In genomic region chr22:32307055-32307454, GRCh38 we compare ENCODE assay signal across 31 cellular contexts. TPM values are rescaled to one million over a fixed set of nuclear protein-coding genes. Genes with fewer than 3 reads are reported as not detected.
"Had no signal": no experiment of that assay in that cellular context is flagged by ENCODE, and none has a peak within 500 bp of the region (broad histone marks: within the 10 kb centered on the region; RNA-seq: fewer than 3 reads in every experiment).

No MANE protein-coding gene starts in this region.

- H3K27ac ChIP-seq: stomach, suprapubic skin, thoracic aorta, thyroid gland, tibial artery, tibial nerve, transverse colon, upper lobe of left lung, upper lobe of right lung, uterus, vagina had no signal

- H3K27me3 ChIP-seq: thyroid gland, tibial nerve, upper lobe of left lung, uterus, vagina had no signal

- H3K4me1 Mint-ChIP-seq: stimulated activated effector memory CD8-positive, alpha-beta T cell treated with anti-CD3 and anti-CD28 coated beads, Interleukin-12 subunit alpha, Interleukin-12 subunit beta, amount 100 ng/mL, for 72 hours; stimulated activated memory B cell treated with anti-CD40 and anti-IgM and Interleukin-4, amounts not matched to agents 10 μg/mL and 1 μg/mL and 100 μg/mL, for 72 hours; stimulated activated naive B cell treated with anti-CD40 and anti-IgM and Interleukin-4, amounts not matched to agents 10 μg/mL and 1 μg/mL and 100 μg/mL, for 72 hours; stimulated activated naive CD8-positive, alpha-beta T cell treated with anti-CD3 and anti-CD28 coated beads, Interleukin-15, amount 100 ng/mL, for 72 hours had no signal

- DNase-seq: stimulated activated CD4-positive, alpha-beta T cell treated with anti-CD3 and anti-CD28 coated beads, Interleukin-2, amount 100 ng/mL, for 48 hours; stimulated activated CD4-positive, alpha-beta T cell treated with anti-CD3 and anti-CD28 coated beads, Interleukin-4, amount 100 ng/mL, for 1 hour; stimulated activated CD4-positive, alpha-beta T cell treated with anti-CD3 and anti-CD28 coated beads, Interleukin-4, amount 100 ng/mL, for 24 hours; stimulated activated CD4-positive, alpha-beta T cell treated with anti-CD3 and anti-CD28 coated beads, Interleukin-4, amount 100 ng/mL, for 4 hours; stimulated activated CD8-positive, alpha-beta memory T cell treated with anti-CD3 and anti-CD28 coated beads, Interleukin-4, amount 100 ng/mL, for 48 hours; stimulated activated naive B cell treated with anti-CD40 and anti-IgM and Interleukin-4, amounts not matched to agents 10 μg/mL and 1 μg/mL and 100 μg/mL, for 72 hours; stimulated activated naive CD4-positive, alpha-beta T cell; stimulated activated naive CD4-positive, alpha-beta T cell treated with Interleukin-2 at 50 U/mL for 16 hours; stimulated activated naive CD8-positive, alpha-beta T cell treated with anti-CD3 and anti-CD28 coated beads, Interleukin-15, amount 100 ng/mL, for 72 hours; stimulated activated naive CD8-positive, alpha-beta T cell treated with anti-CD3 and anti-CD28 coated beads, Interleukin-15, Interleukin-2, amounts not matched to agents 100 U/mL and 50 U/mL, for 24 hours; stomach; substantia nigra; thyroid gland; tibial artery; transverse colon; trophoblast cell; upper lobe of left lung; upper lobe of right lung; uterus had no signal

- H3K27ac Mint-ChIP-seq: stimulated activated effector memory CD8-positive, alpha-beta T cell treated with anti-CD3 and anti-CD28 coated beads, Interleukin-12 subunit alpha, Interleukin-12 subunit beta, amount 100 ng/mL, for 72 hours; stimulated activated memory B cell treated with anti-CD40 and anti-IgM and Interleukin-4, amounts not matched to agents 10 μg/mL and 1 μg/mL and 100 μg/mL, for 72 hours; stimulated activated naive B cell treated with anti-CD40 and anti-IgM and Interleukin-4, amounts not matched to agents 10 μg/mL and 1 μg/mL and 100 μg/mL, for 72 hours; stimulated activated naive CD8-positive, alpha-beta T cell treated with anti-CD3 and anti-CD28 coated beads, Interleukin-15, amount 100 ng/mL, for 72 hours; stimulated activated naive CD8-positive, alpha-beta T cell treated with anti-CD3 and anti-CD28 coated beads, Interleukin-15, Interleukin-2, amounts not matched to agents 100 ng/mL and 50 ng/mL, for 24 hours; type B pancreatic cell had no signal

- H3K4me1 ChIP-seq: stomach, suprapubic skin, tibial artery, tibial nerve, transverse colon, upper lobe of left lung, upper lobe of right lung, uterus, vagina had no signal

- H3K9me3 ChIP-seq: stomach, suprapubic skin, thoracic aorta, thyroid gland, tibial artery, tibial nerve, transverse colon, upper lobe of left lung, upper lobe of right lung, uterus, vagina had no signal

- H3K4me3 Mint-ChIP-seq: stimulated activated effector memory CD8-positive, alpha-beta T cell treated with anti-CD3 and anti-CD28 coated beads, Interleukin-12 subunit alpha, Interleukin-12 subunit beta, amount 100 ng/mL, for 72 hours; stimulated activated memory B cell treated with anti-CD40 and anti-IgM and Interleukin-4, amounts not matched to agents 10 μg/mL and 1 μg/mL and 100 μg/mL, for 72 hours; stimulated activated naive B cell treated with anti-CD40 and anti-IgM and Interleukin-4, amounts not matched to agents 10 μg/mL and 1 μg/mL and 100 μg/mL, for 72 hours; stimulated activated naive CD8-positive, alpha-beta T cell treated with anti-CD3 and anti-CD28 coated beads, Interleukin-15, amount 100 ng/mL, for 72 hours; stimulated activated naive CD8-positive, alpha-beta T cell treated with anti-CD3 and anti-CD28 coated beads, Interleukin-15, Interleukin-2, amounts not matched to agents 100 ng/mL and 50 ng/mL, for 24 hours; type B pancreatic cell had no signal

- H3K9me3 Mint-ChIP-seq: stimulated activated effector memory CD8-positive, alpha-beta T cell treated with anti-CD3 and anti-CD28 coated beads, Interleukin-12 subunit alpha, Interleukin-12 subunit beta, amount 100 ng/mL, for 72 hours; stimulated activated memory B cell treated with anti-CD40 and anti-IgM and Interleukin-4, amounts not matched to agents 10 μg/mL and 1 μg/mL and 100 μg/mL, for 72 hours; stimulated activated naive B cell treated with anti-CD40 and anti-IgM and Interleukin-4, amounts not matched to agents 10 μg/mL and 1 μg/mL and 100 μg/mL, for 72 hours; stimulated activated naive CD8-positive, alpha-beta T cell treated with anti-CD3 and anti-CD28 coated beads, Interleukin-15, amount 100 ng/mL, for 72 hours; stimulated activated naive CD8-positive, alpha-beta T cell treated with anti-CD3 and anti-CD28 coated beads, Interleukin-15, Interleukin-2, amounts not matched to agents 100 ng/mL and 50 ng/mL, for 24 hours; type B pancreatic cell had no signal

- H3K4me3 ChIP-seq: stomach, suprapubic skin, thoracic aorta, thyroid gland, tibial artery, tibial nerve, transverse colon, upper lobe of left lung, upper lobe of right lung, uterus, vagina had no signal

- H3K36me3 ChIP-seq: stomach, suprapubic skin, thoracic aorta, thyroid gland, tibial artery, tibial nerve, transverse colon, upper lobe of left lung, upper lobe of right lung, uterus, vagina had no signal

- H3K36me3 Mint-ChIP-seq: stimulated activated effector memory CD8-positive, alpha-beta T cell treated with anti-CD3 and anti-CD28 coated beads, Interleukin-12 subunit alpha, Interleukin-12 subunit beta, amount 100 ng/mL, for 72 hours; stimulated activated memory B cell treated with anti-CD40 and anti-IgM and Interleukin-4, amounts not matched to agents 10 μg/mL and 1 μg/mL and 100 μg/mL, for 72 hours; type B pancreatic cell had no signal

- ATAC-seq: stimulated activated effector memory CD8-positive, alpha-beta T cell treated with anti-CD3 and anti-CD28 coated beads, Interleukin-12 subunit alpha, Interleukin-12 subunit beta, amount 100 ng/mL, for 72 hours; stimulated activated memory B cell treated with anti-CD40 and anti-IgM and Interleukin-4, amounts not matched to agents 10 μg/mL and 1 μg/mL and 100 μg/mL, for 72 hours; stimulated activated naive B cell treated with anti-CD40 and anti-IgM and Interleukin-4, amounts not matched to agents 10 μg/mL and 1 μg/mL and 100 μg/mL, for 72 hours; stimulated activated naive CD8-positive, alpha-beta T cell treated with anti-CD3 and anti-CD28 coated beads, Interleukin-15, amount 100 ng/mL, for 72 hours; stimulated activated naive CD8-positive, alpha-beta T cell treated with anti-CD3 and anti-CD28 coated beads, Interleukin-15, Interleukin-2, amounts not matched to agents 100 U/mL and 50 U/mL, for 24 hours; upper lobe of right lung had no signal

RNA-seq across cellular contexts. Expression of gene RFPL3, which starts 50.6 kb away (rescaled TPM):
- total RNA-seq: stomach, subcutaneous adipose tissue, suprapubic skin, temporal lobe, thoracic aorta, thyroid gland, tibial nerve, transverse colon, upper lobe of left lung, upper lobe of right lung, ureter, urinary bladder, uterus, vagina had no signal
- polyA plus RNA-seq: stomach, urinary bladder had no signal

RNA-seq across cellular contexts. Expression of gene SLC5A4, which starts 51.9 kb away (rescaled TPM):
- polyA plus RNA-seq: stomach had no signal
